39 cellular contexts compared by ENCODE assay signal in the genomic region with DNA sequence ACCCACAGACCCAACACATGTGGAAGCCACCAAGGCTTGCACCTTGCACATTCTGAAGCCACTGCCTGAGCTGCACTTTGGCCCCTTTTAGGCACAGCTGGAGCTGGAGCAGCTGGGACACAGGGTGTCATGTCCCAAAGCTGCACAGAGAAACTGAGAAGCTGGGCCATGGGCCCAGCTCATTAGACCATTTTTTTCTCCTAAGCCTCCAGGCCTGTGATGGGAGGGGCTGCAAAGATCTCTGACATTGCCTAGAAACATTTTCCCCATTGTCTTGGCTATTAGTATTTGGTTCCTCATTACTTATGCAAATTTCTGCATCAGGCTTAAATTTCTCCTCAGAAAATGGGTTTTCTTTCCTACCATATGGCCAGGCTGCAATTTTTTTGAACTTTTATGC.
"Had no signal": no experiment of that assay in that cellular context is flagged by ENCODE, and none has a peak within 500 bp of the region (broad histone marks: within the 10 kb centered on the region; RNA-seq: fewer than 3 reads in every experiment).

No MANE protein-coding gene starts in this region.

- H3K27me3 Mint-ChIP-seq: activated naive CD4-positive, alpha-beta T cell treated with anti-CD3 and anti-CD28 coated beads, Interleukin-2, amount 10 ng/mL, durations not matched to agents 7 days and 5 days; activated naive CD4-positive, alpha-beta T cell treated with anti-CD3 and anti-CD28 coated beads, Interleukin-2, amount 50 U/mL, for 24 hours; activated naive CD8-positive, alpha-beta T cell; activated naive CD8-positive, alpha-beta T cell treated with anti-CD3 and anti-CD28 coated beads for 36 hours; activated naive CD8-positive, alpha-beta T cell treated with anti-CD3 and anti-CD28 coated beads, Interleukin-2, amount 10 ng/mL, durations not matched to agents 7 days and 5 days; activated naive CD8-positive, alpha-beta T cell treated with anti-CD3 and anti-CD28 coated beads, Interleukin-2, amount 50 U/mL, for 24 hours; activated T-cell treated with anti-CD3 and anti-CD28 coated beads, Interleukin-2, amount 50 U/mL, for 24 hours; activated T-helper 17 cell treated with anti-CD3 and anti-CD28 coated beads, Interleukin-2, amount 50 U/mL, for 72 hours; central memory CD8-positive, alpha-beta T cell had no signal

- H3K27ac Mint-ChIP-seq: activated naive CD4-positive, alpha-beta T cell treated with anti-CD3 and anti-CD28 coated beads for 36 hours; activated naive CD4-positive, alpha-beta T cell treated with anti-CD3 and anti-CD28 coated beads, Interleukin-2, amount 10 ng/mL, durations not matched to agents 7 days and 5 days; activated naive CD4-positive, alpha-beta T cell treated with anti-CD3 and anti-CD28 coated beads, Interleukin-2, amount 50 U/mL, for 24 hours; activated naive CD4-positive, alpha-beta T cell treated with anti-CD3 and anti-CD28 coated beads, Interleukin-2, amount 50 U/mL, for 72 hours; activated naive CD8-positive, alpha-beta T cell; activated naive CD8-positive, alpha-beta T cell treated with anti-CD3 and anti-CD28 coated beads for 36 hours; activated naive CD8-positive, alpha-beta T cell treated with anti-CD3 and anti-CD28 coated beads, Interleukin-2, amount 10 ng/mL, durations not matched to agents 7 days and 5 days; activated naive CD8-positive, alpha-beta T cell treated with anti-CD3 and anti-CD28 coated beads, Interleukin-2, amount 50 U/mL, for 24 hours; activated T-cell treated with anti-CD3 and anti-CD28 coated beads, Interleukin-2, amount 50 U/mL, for 24 hours; activated T-cell treated with anti-CD3 and anti-CD28 coated beads, Interleukin-2, amount 50 U/mL, for 72 hours; activated T-helper 1 cell treated with anti-CD3 and anti-CD28 coated beads, Interleukin-12 subunit alpha, Interleukin-12 subunit beta, Interleukin-2, Interleukin-4 antibody, amounts not matched to agents 30 ng/mL and 10 ng/mL and 1 ng/mL, durations not matched to agents 14 hours and 24 hours and 36 hours; activated T-helper 17 cell treated with anti-CD3 and anti-CD28 coated beads, Interleukin-2, amount 50 U/mL, for 72 hours; activated T-helper 2 cell treated with anti-CD3 and anti-CD28 coated beads, Interferon-gamma antibody, Interleukin-2, Interleukin-4, amounts not matched to agents 10 μg/mL and 5 μg/mL and 100 μg/mL, durations not matched to agents 14 hours and 24 hours and 36 hours; brain had no signal

- FAIRE-seq: astrocyte, bronchial epithelial cell had no signal

- DNase-seq: activated effector memory CD4-positive, alpha-beta T cell treated with anti-CD3 and anti-CD28 coated beads, Interleukin-2, amount 50 U/mL, for 16 hours; activated effector memory CD4-positive, alpha-beta T cell treated with Interleukin-2 at 50 U/mL for 16 hours; activated gamma-delta T cell; activated gamma-delta T cell treated with Interleukin-2 at 50 U/mL for 16 hours; activated naive CD4-positive, alpha-beta T cell; activated naive CD4-positive, alpha-beta T cell treated with anti-CD3 and anti-CD28 coated beads for 36 hours; activated naive CD4-positive, alpha-beta T cell treated with anti-CD3 and anti-CD28 coated beads, Interleukin-2, amount 10 ng/mL, durations not matched to agents 7 days and 5 days; activated naive CD4-positive, alpha-beta T cell treated with anti-CD3 and anti-CD28 coated beads, Interleukin-2, amount 50 U/mL, for 16 hours; activated naive CD4-positive, alpha-beta T cell treated with Interleukin-2 at 50 U/mL for 16 hours; activated naive CD8-positive, alpha-beta T cell treated with anti-CD3 and anti-CD28 coated beads for 36 hours; activated naive CD8-positive, alpha-beta T cell treated with anti-CD3 and anti-CD28 coated beads, Interleukin-2, amount 10 ng/mL, durations not matched to agents 7 days and 5 days; activated naive CD8-positive, alpha-beta T cell treated with anti-CD3 and anti-CD28 coated beads, Interleukin-2, amount 50 U/mL, for 24 hours; activated T-cell treated with anti-CD3 and anti-CD28 coated beads, Interleukin-2, amount 50 U/mL, for 1 hour; activated T-cell treated with anti-CD3 and anti-CD28 coated beads, Interleukin-2, amount 50 U/mL, for 24 hours; activated T-cell treated with anti-CD3 and anti-CD28 coated beads, Interleukin-2, amount 50 U/mL, for 48 hours; activated T-cell treated with anti-CD3 and anti-CD28 coated beads, Interleukin-2, amount 50 U/mL, for 72 hours; adrenal gland; amniotic stem cell; amygdala; anterior cingulate cortex; aorta; body of pancreas; brain microvascular endothelial cell; caudate nucleus; central memory CD4-positive, alpha-beta T cell; cerebellar nuclear complex had no signal

- ATAC-seq: activated naive CD4-positive, alpha-beta T cell treated with anti-CD3 and anti-CD28 coated beads, Interleukin-2, amount 50 U/mL, for 72 hours; activated naive CD8-positive, alpha-beta T cell treated with anti-CD3 and anti-CD28 coated beads, Interleukin-2, amount 50 U/mL, for 24 hours; activated T-cell treated with anti-CD3 and anti-CD28 coated beads, Interleukin-2, amount 50 U/mL, for 72 hours; activated T-helper 17 cell treated with anti-CD3 and anti-CD28 coated beads, Interleukin-2, amount 50 U/mL, for 72 hours; body of pancreas had no signal

- H3K4me1 ChIP-seq: adrenal gland, ascending aorta, body of pancreas, breast epithelium had no signal

- H3K36me3 Mint-ChIP-seq: activated naive CD4-positive, alpha-beta T cell treated with anti-CD3 and anti-CD28 coated beads, Interleukin-2, amount 10 ng/mL, durations not matched to agents 7 days and 5 days; activated naive CD4-positive, alpha-beta T cell treated with anti-CD3 and anti-CD28 coated beads, Interleukin-2, amount 50 U/mL, for 24 hours; activated naive CD4-positive, alpha-beta T cell treated with anti-CD3 and anti-CD28 coated beads, Interleukin-2, amount 50 U/mL, for 72 hours; activated naive CD8-positive, alpha-beta T cell; activated naive CD8-positive, alpha-beta T cell treated with anti-CD3 and anti-CD28 coated beads for 36 hours; activated naive CD8-positive, alpha-beta T cell treated with anti-CD3 and anti-CD28 coated beads, Interleukin-2, amount 10 ng/mL, durations not matched to agents 7 days and 5 days had no signal

- H3K27me3 ChIP-seq: adrenal gland, ascending aorta, body of pancreas, brain microvascular endothelial cell, breast epithelium, cardiac muscle cell had no signal

- H3K4me1 Mint-ChIP-seq: activated naive CD4-positive, alpha-beta T cell treated with anti-CD3 and anti-CD28 coated beads, Interleukin-2, amount 10 ng/mL, durations not matched to agents 7 days and 5 days; activated naive CD4-positive, alpha-beta T cell treated with anti-CD3 and anti-CD28 coated beads, Interleukin-2, amount 50 U/mL, for 24 hours; activated naive CD8-positive, alpha-beta T cell treated with anti-CD3 and anti-CD28 coated beads for 36 hours; activated naive CD8-positive, alpha-beta T cell treated with anti-CD3 and anti-CD28 coated beads, Interleukin-2, amount 10 ng/mL, durations not matched to agents 7 days and 5 days; activated naive CD8-positive, alpha-beta T cell treated with anti-CD3 and anti-CD28 coated beads, Interleukin-2, amount 50 U/mL, for 24 hours; activated T-helper 17 cell treated with anti-CD3 and anti-CD28 coated beads, Interleukin-2, amount 50 U/mL, for 72 hours; brain; central memory CD8-positive, alpha-beta T cell had no signal

- H3K9me3 Mint-ChIP-seq: activated naive CD8-positive, alpha-beta T cell treated with anti-CD3 and anti-CD28 coated beads for 36 hours had no signal

- H3K4me3 ChIP-seq: adrenal gland, ascending aorta, body of pancreas, breast epithelium, cardiac muscle cell had no signal

- H3K9me3 ChIP-seq: ascending aorta had no signal

- H3K36me3 ChIP-seq: adrenal gland, ascending aorta, brain microvascular endothelial cell, breast epithelium, cardiac muscle cell had no signal

- H3K27ac ChIP-seq: adrenal gland, ascending aorta, body of pancreas, brain microvascular endothelial cell, breast epithelium, cardiac muscle cell had no signal

- H3K4me3 Mint-ChIP-seq: activated naive CD4-positive, alpha-beta T cell treated with anti-CD3 and anti-CD28 coated beads for 36 hours; activated naive CD4-positive, alpha-beta T cell treated with anti-CD3 and anti-CD28 coated beads, Interleukin-2, amount 10 ng/mL, durations not matched to agents 7 days and 5 days; activated naive CD4-positive, alpha-beta T cell treated with anti-CD3 and anti-CD28 coated beads, Interleukin-2, amount 50 U/mL, for 24 hours; activated naive CD8-positive, alpha-beta T cell; activated naive CD8-positive, alpha-beta T cell treated with anti-CD3 and anti-CD28 coated beads for 36 hours; activated naive CD8-positive, alpha-beta T cell treated with anti-CD3 and anti-CD28 coated beads, Interleukin-2, amount 10 ng/mL, durations not matched to agents 7 days and 5 days; activated naive CD8-positive, alpha-beta T cell treated with anti-CD3 and anti-CD28 coated beads, Interleukin-2, amount 50 U/mL, for 24 hours; activated T-cell treated with anti-CD3 and anti-CD28 coated beads, Interleukin-2, amount 50 U/mL, for 24 hours; activated T-cell treated with anti-CD3 and anti-CD28 coated beads, Interleukin-2, amount 50 U/mL, for 72 hours; activated T-helper 1 cell treated with anti-CD3 and anti-CD28 coated beads, Interleukin-12 subunit alpha, Interleukin-12 subunit beta, Interleukin-2, Interleukin-4 antibody, amounts not matched to agents 30 ng/mL and 10 ng/mL and 1 ng/mL, durations not matched to agents 14 hours and 24 hours and 36 hours; activated T-helper 17 cell treated with anti-CD3 and anti-CD28 coated beads, Interleukin-2, amount 50 U/mL, for 72 hours; brain; central memory CD8-positive, alpha-beta T cell had no signal
